Comparison of ENCODE assay signal across 7 cellular contexts in the genomic region with DNA sequence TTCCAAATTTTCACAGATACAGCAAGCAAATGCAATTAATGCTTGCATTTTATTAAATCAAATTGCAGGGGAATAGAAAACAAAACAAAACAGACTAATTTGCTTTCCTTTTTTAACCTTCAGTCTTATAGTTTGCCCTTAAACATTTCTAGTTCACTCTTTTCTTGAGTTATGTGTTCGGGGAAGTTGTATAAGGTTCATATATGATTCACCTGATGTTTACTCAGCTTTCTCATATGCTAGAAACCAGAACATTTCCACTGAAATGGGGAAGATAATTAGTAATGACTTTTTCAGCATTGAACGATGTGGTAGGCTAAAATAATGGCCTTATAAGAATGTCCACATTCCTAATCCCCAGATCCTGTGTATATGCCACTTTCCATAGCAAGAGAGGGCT.
DNase-seq lines count a peak whose midpoint lies in the region; ATAC-seq and TF ChIP-seq lines count a peak whose summit lies in the region.
"Not testable (repeated sequence)": the region's sequence is repeated elsewhere in the genome, so short reads cannot be mapped to it uniquely, and the experiment has no call there.

No MANE protein-coding gene starts in this region.

- not testable (repeated sequence) for H3K9me3 Mint-ChIP-seq in activated T-cell treated with anti-CD3 and anti-CD28 coated beads, Interleukin-2, amount 50 U/mL, for 72 hours; activated T-helper 17 cell treated with anti-CD3 and anti-CD28 coated beads, Interleukin-2, amount 50 U/mL, for 72 hours; stimulated activated effector memory CD8-positive, alpha-beta T cell treated with anti-CD3 and anti-CD28 coated beads, Interleukin-12 subunit alpha, Interleukin-12 subunit beta, amount 100 ng/mL, for 72 hours; stimulated activated naive B cell treated with anti-CD40 and anti-IgM and Interleukin-4, amounts not matched to agents 10 μg/mL and 1 μg/mL and 100 μg/mL, for 72 hours

- H3K79me2 ChIP-seq in PC-3 (ENCODE audit: low read length): not testable (repeated sequence)

- H3K4me1 ChIP-seq in PC-3 (ENCODE audit: insufficient read depth, low read length); RWPE2 (ENCODE audit: insufficient read depth, poor library complexity, severe bottlenecking): not testable (repeated sequence)

- not testable (repeated sequence) for H3K27me3 Mint-ChIP-seq in activated T-cell treated with anti-CD3 and anti-CD28 coated beads, Interleukin-2, amount 50 U/mL, for 72 hours (ENCODE audit: low read depth); activated T-helper 17 cell treated with anti-CD3 and anti-CD28 coated beads, Interleukin-2, amount 50 U/mL, for 72 hours; stimulated activated naive B cell treated with anti-CD40 and anti-IgM and Interleukin-4, amounts not matched to agents 10 μg/mL and 1 μg/mL and 100 μg/mL, for 72 hours

- H3K4me3 ChIP-seq in PC-3 (ENCODE audit: low read length); RWPE2 (ENCODE audit: severe bottlenecking): not testable (repeated sequence)

- H3K9me3 ChIP-seq in PC-3 (ENCODE audit: low read length); RWPE2 (ENCODE audit: severe bottlenecking): not testable (repeated sequence)

- CTCF ChIA-PET in PC-3 (lab: Charles Lee): not testable (repeated sequence)

- ATAC-seq in PC-3 (peak; percentile 83), RWPE2 (ENCODE audit: low read depth) (peak; percentile 70), SK-N-SH treated with all-trans-retinoic acid at 6 μM for 48 hours (peak; percentile 20; the same call in 1 of the 3 replicates)
- peak; percentile 71 to 75 for ATAC-seq in activated T-cell treated with anti-CD3 and anti-CD28 coated beads, Interleukin-2, amount 50 U/mL, for 72 hours (replicated peaks in 1 of 2)
- ATAC-seq in activated T-helper 17 cell treated with anti-CD3 and anti-CD28 coated beads, Interleukin-2, amount 50 U/mL, for 72 hours (replicated peaks): peak; percentile 80
- ATAC-seq in stimulated activated effector memory CD8-positive, alpha-beta T cell treated with anti-CD3 and anti-CD28 coated beads, Interleukin-12 subunit alpha, Interleukin-12 subunit beta, amount 100 ng/mL, for 72 hours: peak; percentile 76
- ATAC-seq in stimulated activated naive B cell treated with anti-CD40 and anti-IgM and Interleukin-4, amounts not matched to agents 10 μg/mL and 1 μg/mL and 100 μg/mL, for 72 hours (replicated peaks): peak; percentile 61 to 73

- not testable (repeated sequence) for H3K4me3 Mint-ChIP-seq in activated T-cell treated with anti-CD3 and anti-CD28 coated beads, Interleukin-2, amount 50 U/mL, for 72 hours; activated T-helper 17 cell treated with anti-CD3 and anti-CD28 coated beads, Interleukin-2, amount 50 U/mL, for 72 hours; stimulated activated effector memory CD8-positive, alpha-beta T cell treated with anti-CD3 and anti-CD28 coated beads, Interleukin-12 subunit alpha, Interleukin-12 subunit beta, amount 100 ng/mL, for 72 hours; stimulated activated naive B cell treated with anti-CD40 and anti-IgM and Interleukin-4, amounts not matched to agents 10 μg/mL and 1 μg/mL and 100 μg/mL, for 72 hours

- H3K4me1 Mint-ChIP-seq in activated T-cell treated with anti-CD3 and anti-CD28 coated beads, Interleukin-2, amount 50 U/mL, for 72 hours (ENCODE audit: low read depth); activated T-helper 17 cell treated with anti-CD3 and anti-CD28 coated beads, Interleukin-2, amount 50 U/mL, for 72 hours; stimulated activated effector memory CD8-positive, alpha-beta T cell treated with anti-CD3 and anti-CD28 coated beads, Interleukin-12 subunit alpha, Interleukin-12 subunit beta, amount 100 ng/mL, for 72 hours; stimulated activated naive B cell treated with anti-CD40 and anti-IgM and Interleukin-4, amounts not matched to agents 10 μg/mL and 1 μg/mL and 100 μg/mL, for 72 hours: not testable (repeated sequence)

- not testable (repeated sequence) for H3K9me2 ChIP-seq in PC-3 (replicated peaks; ENCODE audit: low read length)

- intact Hi-C loops in PC-3 (cut with micrococcal nuclease): not testable (repeated sequence)

- POLR2A ChIA-PET in PC-3 (lab: Charles Lee; ENCODE audit: unreplicated experiment): not testable (repeated sequence)

- H3K4me2 ChIP-seq in PC-3 (ENCODE audit: low read length): not testable (repeated sequence)

- DNase-seq in PC-3; RWPE2 (ENCODE audit: low spot score); activated T-cell treated with anti-CD3 and anti-CD28 coated beads, Interleukin-2, amount 50 U/mL, for 72 hours; stimulated activated effector memory CD8-positive, alpha-beta T cell treated with anti-CD3 and anti-CD28 coated beads, Interleukin-12 subunit alpha, Interleukin-12 subunit beta, amount 100 ng/mL, for 72 hours (ENCODE audit: low spot score in 2 of 2); stimulated activated naive B cell treated with anti-CD40 and anti-IgM and Interleukin-4, amounts not matched to agents 10 μg/mL and 1 μg/mL and 100 μg/mL, for 72 hours: not testable (repeated sequence)

- not testable (repeated sequence) for H3K36me3 Mint-ChIP-seq in activated T-cell treated with anti-CD3 and anti-CD28 coated beads, Interleukin-2, amount 50 U/mL, for 72 hours (ENCODE audit: insufficient read depth in 2 of 2); activated T-helper 17 cell treated with anti-CD3 and anti-CD28 coated beads, Interleukin-2, amount 50 U/mL, for 72 hours (ENCODE audit: low read depth); stimulated activated effector memory CD8-positive, alpha-beta T cell treated with anti-CD3 and anti-CD28 coated beads, Interleukin-12 subunit alpha, Interleukin-12 subunit beta, amount 100 ng/mL, for 72 hours; stimulated activated naive B cell treated with anti-CD40 and anti-IgM and Interleukin-4, amounts not matched to agents 10 μg/mL and 1 μg/mL and 100 μg/mL, for 72 hours

- H3K27ac Mint-ChIP-seq in activated T-cell treated with anti-CD3 and anti-CD28 coated beads, Interleukin-2, amount 50 U/mL, for 72 hours; activated T-helper 17 cell treated with anti-CD3 and anti-CD28 coated beads, Interleukin-2, amount 50 U/mL, for 72 hours; stimulated activated effector memory CD8-positive, alpha-beta T cell treated with anti-CD3 and anti-CD28 coated beads, Interleukin-12 subunit alpha, Interleukin-12 subunit beta, amount 100 ng/mL, for 72 hours; stimulated activated naive B cell treated with anti-CD40 and anti-IgM and Interleukin-4, amounts not matched to agents 10 μg/mL and 1 μg/mL and 100 μg/mL, for 72 hours: not testable (repeated sequence)

- not testable (repeated sequence) for H3K27ac ChIP-seq in PC-3 (ENCODE audit: low read length); RWPE2 (ENCODE audit: poor library complexity, severe bottlenecking)

- H4K20me1 ChIP-seq in PC-3 (ENCODE audit: low read length): not testable (repeated sequence)

- H3K27me3 ChIP-seq in PC-3 (ENCODE audit: low read length); RWPE2 (ENCODE audit: insufficient read depth, poor library complexity, severe bottlenecking): not testable (repeated sequence)

- BruUV-seq in PC-3 (replicated peaks; lab: Mats Ljungman, UMichigan): not testable (repeated sequence)

- H3K36me3 ChIP-seq in PC-3 (ENCODE audit: low read depth, low read length); RWPE2 (ENCODE audit: low read depth): not testable (repeated sequence)

- not testable (repeated sequence) for H3K9ac ChIP-seq in PC-3 (ENCODE audit: low read length)

- not testable (repeated sequence) for TF ChIP-seq CTCF in PC-3 (conservative IDR thresholded peaks at IDR 0.05; ENCODE audit: low read depth, low read length); RWPE2 (IDR thresholded peaks at IDR 0.05; ENCODE audit: poor library complexity, severe bottlenecking)

- H2AFZ ChIP-seq in PC-3 (ENCODE audit: low read length): not testable (repeated sequence)

- not testable (repeated sequence) for H3F3A ChIP-seq in PC-3 (ENCODE audit: low read length, unreplicated experiment)

Comparison
In these comparisons a context has a peak if more than half of its experiments do, and no peak if none do; other contexts are left out.
1. ATAC-seq: peak in every context shown above with its lines; median percentile 83 in PC-3; 80 in activated T-helper 17 cell treated with anti-CD3 and anti-CD28 coated beads, Interleukin-2, amount 50 U/mL, for 72 hours; 76 in stimulated activated effector memory CD8-positive, alpha-beta T cell treated with anti-CD3 and anti-CD28 coated beads, Interleukin-12 subunit alpha, Interleukin-12 subunit beta, amount 100 ng/mL, for 72 hours; 73 in activated T-cell treated with anti-CD3 and anti-CD28 coated beads, Interleukin-2, amount 50 U/mL, for 72 hours; 70 in RWPE2; 67 in stimulated activated naive B cell treated with anti-CD40 and anti-IgM and Interleukin-4, amounts not matched to agents 10 μg/mL and 1 μg/mL and 100 μg/mL, for 72 hours; 20 in SK-N-SH treated with all-trans-retinoic acid at 6 μM for 48 hours.